Comparison of ENCODE assay signal across 17 cellular contexts in genomic region chr3:197789309-197789708, GRCh38.
"Had no signal": no experiment of that assay in that cellular context is flagged by ENCODE, and none has a peak within 500 bp of the region (broad histone marks: within the 10 kb centered on the region; RNA-seq: fewer than 3 reads in every experiment).

No MANE protein-coding gene starts in this region.

- H3K9me3 Mint-ChIP-seq: activated CD8-positive, alpha-beta T cell treated with anti-CD3 and anti-CD28 coated beads for 36 hours; activated T-cell treated with anti-CD3 and anti-CD28 coated beads, Interleukin-2, amount 50 U/mL, for 72 hours; T-helper 1 cell treated with Interleukin-12 subunit alpha and Interleukin-12 subunit beta and Interleukin-4 antibody, amounts not matched to agents 30 μg/mL and 1 μg/mL, for 36 hours; WTC11 had no signal

- H3K27ac ChIP-seq: colonic mucosa, esophagus squamous epithelium, ovary, thyroid gland had no signal

- H3K36me3 ChIP-seq: colonic mucosa, ovary, thyroid gland had no signal

- H3K27ac Mint-ChIP-seq: activated CD8-positive, alpha-beta T cell treated with anti-CD3 and anti-CD28 coated beads for 36 hours; WTC11 had no signal

- ATAC-seq: activated CD8-positive, alpha-beta T cell treated with anti-CD3 and anti-CD28 coated beads for 36 hours; activated T-cell treated with anti-CD3 and anti-CD28 coated beads, Interleukin-2, amount 50 U/mL, for 72 hours; WTC11 had no signal

- H3K27me3 Mint-ChIP-seq: activated CD8-positive, alpha-beta T cell treated with anti-CD3 and anti-CD28 coated beads for 36 hours; activated naive CD8-positive, alpha-beta T cell had no signal

- H3K36me3 Mint-ChIP-seq: activated naive CD8-positive, alpha-beta T cell; WTC11 had no signal

- H3K27me3 ChIP-seq: colonic mucosa, esophagus squamous epithelium, ovary, sigmoid colon, spleen, thyroid gland had no signal

- DNase-seq: activated CD4-positive, alpha-beta T cell treated with anti-CD3 and anti-CD28 coated beads for 48 hours; activated CD8-positive, alpha-beta memory T cell treated with anti-CD3 and anti-CD28 coated beads, Interleukin-2, amount 50 U/mL, for 4 hours; activated CD8-positive, alpha-beta T cell treated with anti-CD3 and anti-CD28 coated beads for 36 hours; activated gamma-delta T cell treated with Interleukin-2 at 50 U/mL for 16 hours; activated T-cell treated with anti-CD3 and anti-CD28 coated beads, Interleukin-2, amount 50 U/mL, for 72 hours; amniotic stem cell; central memory CD4-positive, alpha-beta T cell; colonic mucosa; esophagus squamous epithelium; ovary; sigmoid colon; spleen; stimulated activated CD4-positive, alpha-beta T cell treated with anti-CD3 and anti-CD28 coated beads, Interleukin-1b, Interleukin-23, amount 100 ng/mL, for 48 hours; thyroid gland had no signal

- H3K9me3 ChIP-seq: colonic mucosa, esophagus squamous epithelium, ovary, sigmoid colon, spleen, thyroid gland had no signal

- H3K4me3 ChIP-seq: colonic mucosa, esophagus squamous epithelium, ovary, sigmoid colon, thyroid gland had no signal
